1 cellular context compared by ENCODE assay signal in the genomic region with DNA sequence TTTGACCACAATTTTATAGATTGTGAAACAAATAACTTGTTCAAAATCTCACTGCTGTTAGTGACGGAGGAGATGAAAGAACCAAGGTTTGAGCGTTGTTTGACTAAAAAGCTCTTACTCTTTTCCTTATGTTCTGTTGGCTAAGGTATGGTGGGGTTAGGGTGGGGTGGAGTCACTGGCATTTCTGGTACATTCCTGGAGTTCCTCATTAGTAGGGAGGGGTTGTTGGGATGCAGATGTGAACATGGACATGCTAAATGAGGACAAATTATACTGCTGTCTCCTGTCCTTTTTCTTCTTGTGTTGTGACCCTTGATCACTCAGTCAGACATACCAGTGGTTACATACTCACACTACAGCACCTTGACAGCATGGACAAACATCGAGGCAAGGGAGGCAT.
TF ChIP-seq lines count a peak whose summit lies in the region.

No MANE protein-coding gene starts in this region.

TF ChIP-seq in GM23338, 12 proteins besides CTCF, POLR2A, EP300 and RAD21 (continued from another document):
- TF ChIP-seq, protein P1, sequence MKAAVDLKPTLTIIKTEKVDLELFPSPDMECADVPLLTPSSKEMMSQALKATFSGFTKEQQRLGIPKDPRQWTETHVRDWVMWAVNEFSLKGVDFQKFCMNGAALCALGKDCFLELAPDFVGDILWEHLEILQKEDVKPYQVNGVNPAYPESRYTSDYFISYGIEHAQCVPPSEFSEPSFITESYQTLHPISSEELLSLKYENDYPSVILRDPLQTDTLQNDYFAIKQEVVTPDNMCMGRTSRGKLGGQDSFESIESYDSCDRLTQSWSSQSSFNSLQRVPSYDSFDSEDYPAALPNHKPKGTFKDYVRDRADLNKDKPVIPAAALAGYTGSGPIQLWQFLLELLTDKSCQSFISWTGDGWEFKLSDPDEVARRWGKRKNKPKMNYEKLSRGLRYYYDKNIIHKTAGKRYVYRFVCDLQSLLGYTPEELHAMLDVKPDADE (IDR thresholded peaks at IDR 0.05): no peak
- TF ChIP-seq, protein P2, sequence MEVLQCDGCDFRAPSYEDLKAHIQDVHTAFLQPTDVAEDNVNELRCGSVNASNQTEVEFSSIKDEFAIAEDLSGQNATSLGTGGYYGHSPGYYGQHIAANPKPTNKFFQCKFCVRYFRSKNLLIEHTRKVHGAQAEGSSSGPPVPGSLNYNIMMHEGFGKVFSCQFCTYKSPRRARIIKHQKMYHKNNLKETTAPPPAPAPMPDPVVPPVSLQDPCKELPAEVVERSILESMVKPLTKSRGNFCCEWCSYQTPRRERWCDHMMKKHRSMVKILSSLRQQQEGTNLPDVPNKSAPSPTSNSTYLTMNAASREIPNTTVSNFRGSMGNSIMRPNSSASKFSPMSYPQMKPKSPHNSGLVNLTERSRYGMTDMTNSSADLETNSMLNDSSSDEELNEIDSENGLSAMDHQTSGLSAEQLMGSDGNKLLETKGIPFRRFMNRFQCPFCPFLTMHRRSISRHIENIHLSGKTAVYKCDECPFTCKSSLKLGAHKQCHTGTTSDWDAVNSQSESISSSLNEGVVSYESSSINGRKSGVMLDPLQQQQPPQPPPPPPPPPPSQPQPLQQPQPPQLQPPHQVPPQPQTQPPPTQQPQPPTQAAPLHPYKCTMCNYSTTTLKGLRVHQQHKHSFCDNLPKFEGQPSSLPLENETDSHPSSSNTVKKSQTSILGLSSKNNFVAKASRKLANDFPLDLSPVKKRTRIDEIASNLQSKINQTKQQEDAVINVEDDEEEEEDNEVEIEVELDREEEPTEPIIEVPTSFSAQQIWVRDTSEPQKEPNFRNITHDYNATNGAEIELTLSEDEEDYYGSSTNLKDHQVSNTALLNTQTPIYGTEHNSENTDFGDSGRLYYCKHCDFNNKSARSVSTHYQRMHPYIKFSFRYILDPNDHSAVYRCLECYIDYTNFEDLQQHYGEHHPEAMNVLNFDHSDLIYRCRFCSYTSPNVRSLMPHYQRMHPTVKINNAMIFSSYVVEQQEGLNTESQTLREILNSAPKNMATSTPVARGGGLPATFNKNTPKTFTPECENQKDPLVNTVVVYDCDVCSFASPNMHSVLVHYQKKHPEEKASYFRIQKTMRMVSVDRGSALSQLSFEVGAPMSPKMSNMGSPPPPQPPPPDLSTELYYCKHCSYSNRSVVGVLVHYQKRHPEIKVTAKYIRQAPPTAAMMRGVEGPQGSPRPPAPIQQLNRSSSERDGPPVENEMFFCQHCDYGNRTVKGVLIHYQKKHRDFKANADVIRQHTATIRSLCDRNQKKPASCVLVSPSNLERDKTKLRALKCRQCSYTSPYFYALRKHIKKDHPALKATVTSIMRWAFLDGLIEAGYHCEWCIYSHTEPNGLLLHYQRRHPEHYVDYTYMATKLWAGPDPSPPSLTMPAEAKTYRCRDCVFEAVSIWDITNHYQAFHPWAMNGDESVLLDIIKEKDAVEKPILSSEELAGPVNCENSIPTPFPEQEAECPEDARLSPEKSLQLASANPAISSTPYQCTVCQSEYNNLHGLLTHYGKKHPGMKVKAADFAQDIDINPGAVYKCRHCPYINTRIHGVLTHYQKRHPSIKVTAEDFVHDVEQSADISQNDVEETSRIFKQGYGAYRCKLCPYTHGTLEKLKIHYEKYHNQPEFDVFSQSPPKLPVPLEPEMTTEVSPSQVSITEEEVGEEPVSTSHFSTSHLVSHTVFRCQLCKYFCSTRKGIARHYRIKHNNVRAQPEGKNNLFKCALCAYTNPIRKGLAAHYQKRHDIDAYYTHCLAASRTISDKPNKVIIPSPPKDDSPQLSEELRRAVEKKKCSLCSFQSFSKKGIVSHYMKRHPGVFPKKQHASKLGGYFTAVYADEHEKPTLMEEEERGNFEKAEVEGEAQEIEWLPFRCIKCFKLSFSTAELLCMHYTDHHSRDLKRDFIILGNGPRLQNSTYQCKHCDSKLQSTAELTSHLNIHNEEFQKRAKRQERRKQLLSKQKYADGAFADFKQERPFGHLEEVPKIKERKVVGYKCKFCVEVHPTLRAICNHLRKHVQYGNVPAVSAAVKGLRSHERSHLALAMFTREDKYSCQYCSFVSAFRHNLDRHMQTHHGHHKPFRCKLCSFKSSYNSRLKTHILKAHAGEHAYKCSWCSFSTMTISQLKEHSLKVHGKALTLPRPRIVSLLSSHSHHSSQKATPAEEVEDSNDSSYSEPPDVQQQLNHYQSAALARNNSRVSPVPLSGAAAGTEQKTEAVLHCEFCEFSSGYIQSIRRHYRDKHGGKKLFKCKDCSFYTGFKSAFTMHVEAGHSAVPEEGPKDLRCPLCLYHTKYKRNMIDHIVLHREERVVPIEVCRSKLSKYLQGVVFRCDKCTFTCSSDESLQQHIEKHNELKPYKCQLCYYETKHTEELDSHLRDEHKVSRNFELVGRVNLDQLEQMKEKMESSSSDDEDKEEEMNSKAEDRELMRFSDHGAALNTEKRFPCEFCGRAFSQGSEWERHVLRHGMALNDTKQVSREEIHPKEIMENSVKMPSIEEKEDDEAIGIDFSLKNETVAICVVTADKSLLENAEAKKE (CRISPR knock-in tag; IDR thresholded peaks at IDR 0.05): no peak
- TF ChIP-seq EZH2phosphoT487 (IDR thresholded peaks at IDR 0.05; ENCODE audit: unreplicated experiment) (no peak), POLR2AphosphoS5 (IDR thresholded peaks at IDR 0.05; ENCODE audit: low read depth) (no peak), STAT1 (IDR thresholded peaks at IDR 0.05; ENCODE audit: unreplicated experiment) (no peak)
